In the genomic region with DNA sequence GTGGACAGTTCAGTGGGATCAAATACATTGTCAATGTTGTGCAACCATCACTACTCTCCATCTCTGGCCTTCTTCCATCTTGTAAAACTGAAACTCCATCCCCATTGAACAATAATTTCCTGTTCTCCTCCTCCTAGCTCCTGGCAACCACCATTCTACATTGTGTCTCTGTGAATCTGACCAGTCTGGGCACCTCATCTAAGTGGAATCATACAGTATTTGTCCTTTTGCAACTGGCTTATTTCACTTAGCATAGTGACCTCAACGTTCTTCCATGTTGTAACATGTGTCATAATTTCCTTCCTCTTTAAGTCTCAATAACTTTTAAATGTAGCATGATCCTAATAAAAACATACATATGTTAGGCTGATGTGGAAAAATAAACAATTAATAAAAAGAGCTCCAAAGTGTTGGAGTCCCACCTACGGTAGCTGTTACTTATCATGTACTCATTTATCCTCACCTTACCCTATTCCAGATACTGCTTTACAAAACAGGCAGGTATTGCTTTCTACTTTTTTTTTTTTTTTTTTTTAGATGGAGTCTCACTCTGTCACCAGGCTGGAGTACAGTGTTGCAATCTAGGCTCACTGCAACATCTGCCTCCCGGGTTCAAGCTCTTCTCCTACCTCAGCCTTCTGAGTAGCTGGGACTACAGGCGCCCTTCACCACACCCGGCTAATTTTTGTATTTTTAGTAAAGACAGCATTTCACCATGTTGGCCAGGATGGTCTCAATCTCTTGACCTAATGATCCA, we compare ENCODE assay signal across 2 cellular contexts.
A peak's percentile ranks its signal among the peaks of the same experiment; 100 is the strongest.
TF ChIP-seq lines count a peak whose summit lies in the region.

No MANE protein-coding gene starts in this region.

TF ChIP-seq in IMR-90, 13 proteins besides CTCF, POLR2A, EP300 and RAD21:
- TF ChIP-seq RFX5 (IDR thresholded peaks at IDR 0.05; ENCODE audit: low read depth, low read length) (no peak), CEBPB (IDR thresholded peaks at IDR 0.05; ENCODE audit: low read depth, low read length) (0 out of 2 replicates have a peak, but pooled peaks have one; percentile 12)

TF ChIP-seq in endothelial cell of umbilical vein, 7 proteins besides CTCF, POLR2A, EP300 and RAD21:
- TF ChIP-seq EZH2 (IDR thresholded peaks at IDR 0.05; ENCODE audit: borderline replicate concordance, low read depth, low read length, severe bottlenecking) (no peak), POLR2AphosphoS5 (IDR thresholded peaks at IDR 0.05; ENCODE audit: insufficient read depth, low read depth, low read length) (no peak), JUN (IDR thresholded peaks at IDR 0.05; ENCODE audit: borderline replicate concordance, insufficient read depth, insufficient read length, low read depth) (no peak), FOS (IDR thresholded peaks at IDR 0.05; ENCODE audit: borderline replicate concordance, insufficient read depth, low read length) (peak; percentile 9), MAX (IDR thresholded peaks at IDR 0.05; ENCODE audit: insufficient read depth, insufficient read length) (no peak), GATA2 (IDR thresholded peaks at IDR 0.05; ENCODE audit: insufficient read depth, insufficient read length, low read depth, low read length) (no peak)
